In the genomic region with DNA sequence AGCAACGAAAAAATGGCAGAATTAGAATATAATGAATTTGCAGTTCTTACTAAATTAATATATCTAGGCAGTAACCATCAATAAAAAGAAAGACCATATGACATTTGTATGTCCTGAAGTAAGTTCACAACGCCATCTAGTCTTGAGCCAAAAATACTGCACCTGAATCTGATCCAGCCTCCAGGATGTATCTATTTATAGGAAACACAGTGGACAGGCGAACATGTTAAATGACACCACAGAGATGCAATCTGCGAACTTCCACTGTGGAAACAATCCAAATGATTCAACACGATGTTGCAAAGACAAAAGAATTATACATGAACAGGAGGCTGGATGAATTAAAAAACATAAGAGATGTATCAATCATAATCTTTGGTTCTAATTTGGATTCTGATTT, we compare ENCODE assay signal across 18 cellular contexts.
A peak's percentile ranks its signal among the peaks of the same experiment; 100 is the strongest.
DNase-seq lines count a peak whose midpoint lies in the region; TF ChIP-seq lines count a peak whose summit lies in the region.
"Had no signal": no experiment of that assay in that cellular context is flagged by ENCODE, and none has a peak within 500 bp of the region (broad histone marks: within the 10 kb centered on the region; RNA-seq: fewer than 3 reads in every experiment).

No MANE protein-coding gene starts in this region.

- no peaks in the 10 kb centered on the region for H3K9me2 ChIP-seq in Karpas-422 (replicated peaks; ENCODE audit: insufficient read depth, low read length)

- H3K79me2 ChIP-seq in mammary epithelial cell (ENCODE audit: insufficient read depth, low read length) (peaks cover 39% of the 10 kb centered on the region), Karpas-422 (ENCODE audit: low read length) (no peaks in the 10 kb centered on the region)

- no peak overlapping the region for H3K4me2 ChIP-seq in mammary epithelial cell (ENCODE audit: insufficient read depth, low read depth, low read length)
- no peak overlapping the region for H3K4me2 ChIP-seq in Karpas-422 (ENCODE audit: low read depth, low read length, poor library complexity, severe bottlenecking)
- H3K4me2 ChIP-seq: A549 had no signal

- no peak overlapping the region for H3K9ac ChIP-seq in mammary epithelial cell (ENCODE audit: insufficient read depth, low read length)
- no peak overlapping the region for H3K9ac ChIP-seq in Karpas-422 (ENCODE audit: low read length)

- H3K9me3 ChIP-seq in mammary epithelial cell (replicated peaks; ENCODE audit: insufficient read depth, low read length) (peaks cover 3% of the 10 kb centered on the region), breast epithelium (no peaks in the 10 kb centered on the region), WERI-Rb-1 (ENCODE audit: severe bottlenecking) (no peaks in the 10 kb centered on the region), Karpas-422 (ENCODE audit: low read length) (0 out of 2 replicates have a peak, but pooled peaks cover 3% of the 10 kb centered on the region)
- H3K9me3 ChIP-seq: A549, Peyer's patch had no signal

- BruUV-seq in mammary epithelial cell (replicated peaks; lab: Mats Ljungman, UMichigan), result no TSS peak

- no peak overlapping the region for H2AFZ ChIP-seq in mammary epithelial cell (ENCODE audit: low read depth, low read length)
- H2AFZ ChIP-seq in Karpas-422 (ENCODE audit: low read length), result no peak overlapping the region

- H3K27me3 Mint-ChIP-seq in mesothelial cell of epicardium (ENCODE audit: low read depth), result no peaks in the 10 kb centered on the region

- H3K4me1 Mint-ChIP-seq in mesothelial cell of epicardium, result no peaks in the 10 kb centered on the region

- H4K20me1 ChIP-seq in mammary epithelial cell (ENCODE audit: insufficient read depth, low read length) (no peaks in the 10 kb centered on the region), Karpas-422 (ENCODE audit: insufficient read depth, low read depth, low read length) (no peaks in the 10 kb centered on the region)

- no peak overlapping the region for H3K27ac Mint-ChIP-seq in mesothelial cell of epicardium
- H3K27ac Mint-ChIP-seq: H9 had no signal

- 61% methylated on average over 5 of the region's 5 CpGs for WGBS in mammary epithelial cell (ENCODE audit: low coverage, missing lambda C conversion rate)

- H3K27me3 ChIP-seq in mammary epithelial cell (ENCODE audit: insufficient read depth, low read length) (no peaks in the 10 kb centered on the region), breast epithelium (peaks cover 0 to 2% of the 10 kb centered on the region in 2 donors), WERI-Rb-1 (ENCODE audit: insufficient read depth, low read depth, severe bottlenecking) (no peaks in the 10 kb centered on the region), Karpas-422 (ENCODE audit: low read length) (no peaks in the 10 kb centered on the region)
- H3K27me3 ChIP-seq: Peyer's patch had no signal

- no peak overlapping the region for H3K4me3 Mint-ChIP-seq in mesothelial cell of epicardium
- H3K4me3 Mint-ChIP-seq: H9 had no signal

- intact Hi-C loops in mammary epithelial cell (cut with micrococcal nuclease), result no loop called here
- intact Hi-C loops in breast epithelium (cut with DNase I; ENCODE audit: low total_unique reads), result no loop called here

- TF ChIP-seq CTCF in mammary epithelial cell (conservative IDR thresholded peaks at IDR 0.05 in 1 of 2, IDR thresholded peaks at IDR 0.05 in 1 of 2; ENCODE audit: extremely low read depth in 1 of 2, insufficient read depth in 1 of 2, low read depth in 1 of 2, low read length in 2 of 2) (no peak), breast epithelium (IDR thresholded peaks at IDR 0.05) (no peak), WERI-Rb-1 (IDR thresholded peaks at IDR 0.05; ENCODE audit: low read depth, low read length) (no peak), mesothelial cell of epicardium (IDR thresholded peaks at IDR 0.05; ENCODE audit: unreplicated experiment) (no peak)

- in situ Hi-C loops in mammary epithelial cell (cut with MboI; ENCODE audit: low sequenced_read_pairs in 2 of 2), result no loop called here

- DNase-seq in mammary epithelial cell (peak; percentile 3), breast epithelium (ENCODE audit: low spot score in 2 of 2) (no peak), NCI-H69 (lab: John Stamatoyannopoulos, UW) (peak; percentile 48), dermis blood vessel endothelial cell (peak; percentile 7), NCI-H526 treated with DMSO at 0.1 percent for 48 hours (lab: John Stamatoyannopoulos, UW) (no peak), WERI-Rb-1 (no peak), Karpas-422 (no peak), mesothelial cell of epicardium (ENCODE audit: low spot score in 2 of 2, unreplicated experiment in 2 of 2) (no peak)
- DNase-seq: DMS79, H9, NCI-H1048, NCI-H146, NCI-H2107, NCI-H345, NCI-H748 treated with DMSO at 0.1 percent for 48 hours, Peyer's patch, SIG-M5 had no signal

- H3K36me3 Mint-ChIP-seq in mesothelial cell of epicardium, result no peaks in the 10 kb centered on the region

- H3K4me3 ChIP-seq in mammary epithelial cell (replicated peaks in 1 of 3; ENCODE audit: insufficient read depth in 1 of 3, low read depth in 2 of 3, low read length in 3 of 3), result no peak overlapping the region
- H3K4me3 ChIP-seq in breast epithelium, result no peak overlapping the region
- no peak overlapping the region for H3K4me3 ChIP-seq in WERI-Rb-1 (ENCODE audit: low read depth, low read length)
- H3K4me3 ChIP-seq in Karpas-422 (ENCODE audit: low read length), result no peak overlapping the region
- H3K4me3 ChIP-seq: A549, Peyer's patch had no signal

- CTCF ChIA-PET in mammary epithelial cell (lab: Charles Lee; ENCODE audit: low non-redundant PET), result no interaction called here

- H3K27ac ChIP-seq in mammary epithelial cell (ENCODE audit: insufficient read depth, low read depth, low read length) (no peak overlapping the region), breast epithelium (no peak overlapping the region), WERI-Rb-1 (no peak overlapping the region), Karpas-422 (ENCODE audit: low read length) (no peak overlapping the region)
- H3K27ac ChIP-seq: A549, Peyer's patch had no signal

- no peak for TF ChIP-seq POLR2A in breast epithelium (IDR thresholded peaks at IDR 0.05)

- H3K9me3 Mint-ChIP-seq in mesothelial cell of epicardium, result peaks cover 30% of the 10 kb centered on the region

- dilution Hi-C loops in mammary epithelial cell (cut with HindIII; ENCODE audit: low sequenced_read_pairs), result no loop called here

- H3K36me3 ChIP-seq in mammary epithelial cell (ENCODE audit: insufficient read depth, low read length), result no peaks in the 10 kb centered on the region
- no peaks in the 10 kb centered on the region for H3K36me3 ChIP-seq in breast epithelium
- no peaks in the 10 kb centered on the region for H3K36me3 ChIP-seq in WERI-Rb-1
- H3K36me3 ChIP-seq in Karpas-422 (ENCODE audit: insufficient read depth, low read length), result no peaks in the 10 kb centered on the region
- H3K36me3 ChIP-seq: Peyer's patch had no signal

- H3K4me1 ChIP-seq in mammary epithelial cell (ENCODE audit: insufficient read depth, low read length) (no peaks in the 10 kb centered on the region), breast epithelium (no peaks in the 10 kb centered on the region), Karpas-422 (ENCODE audit: low read length) (no peaks in the 10 kb centered on the region)
- H3K4me1 ChIP-seq: A549, Peyer's patch had no signal

Comparison
In these comparisons a context has a peak if more than half of its experiments do, and no peak if none do; other contexts are left out.
1. DNase-seq: peak in mammary epithelial cell (single experiment), NCI-H69 (single experiment) and dermis blood vessel endothelial cell (single experiment); none in breast epithelium (0 of 2), NCI-H526 treated with DMSO at 0.1 percent for 48 hours (single experiment), WERI-Rb-1 (single experiment), Karpas-422 (single experiment) and mesothelial cell of epicardium (0 of 2).